In genomic region chr9:132006657-132007370, GRCh38 we compare ENCODE assay signal across 9 cellular contexts.
A peak's percentile ranks its signal among the peaks of the same experiment; 100 is the strongest.
DNase-seq lines count a peak whose midpoint lies in the region; ATAC-seq, FAIRE-seq and TF ChIP-seq lines count a peak whose summit lies in the region.
"Had no signal": no experiment of that assay in that cellular context is flagged by ENCODE, and none has a peak within 500 bp of the region (broad histone marks: within the 10 kb centered on the region; RNA-seq: fewer than 3 reads in every experiment).

No MANE protein-coding gene starts in this region.

- H3K27ac Mint-ChIP-seq in GM23338 = peak overlapping the region; percentile 53
- peak overlapping the region; percentile 23 for H3K27ac Mint-ChIP-seq in dendritic cell treated with granulocyte-macrophage colony-stimulating factor and Interleukin-4, amounts not matched to agents 40 ng/mL and 50 ng/mL, for 4 days
- peak overlapping the region; percentile 5 for H3K27ac Mint-ChIP-seq in stimulated activated naive CD8-positive, alpha-beta T cell treated with anti-CD3 and anti-CD28 coated beads, Interleukin-15, Interleukin-2, amounts not matched to agents 100 ng/mL and 50 ng/mL, for 24 hours
- no peak overlapping the region for H3K27ac Mint-ChIP-seq in CD8-positive, alpha-beta T cell

- no peaks in the 10 kb centered on the region for H3K9me3 Mint-ChIP-seq in GM23338
- no peaks in the 10 kb centered on the region for H3K9me3 Mint-ChIP-seq in dendritic cell treated with granulocyte-macrophage colony-stimulating factor and Interleukin-4, amounts not matched to agents 40 ng/mL and 50 ng/mL, for 4 days
- no peaks in the 10 kb centered on the region for H3K9me3 Mint-ChIP-seq in stimulated activated naive CD8-positive, alpha-beta T cell treated with anti-CD3 and anti-CD28 coated beads, Interleukin-15, Interleukin-2, amounts not matched to agents 100 ng/mL and 50 ng/mL, for 24 hours
- H3K9me3 Mint-ChIP-seq in CD8-positive, alpha-beta T cell = no peaks in the 10 kb centered on the region

- H3F3A ChIP-seq in GM23338 (replicated peaks; ENCODE audit: low read depth) = no peaks in the 10 kb centered on the region

- H3K4me2 ChIP-seq in GM23338 = peak overlapping the region; percentile 41

- H2AFZ ChIP-seq in GM23338 = no peak overlapping the region

- H3K4me3 Mint-ChIP-seq in GM23338 = no peak overlapping the region; the same call in 2 of the 3 replicates
- no peak overlapping the region for H3K4me3 Mint-ChIP-seq in dendritic cell treated with granulocyte-macrophage colony-stimulating factor and Interleukin-4, amounts not matched to agents 40 ng/mL and 50 ng/mL, for 4 days
- H3K4me3 Mint-ChIP-seq in stimulated activated naive CD8-positive, alpha-beta T cell treated with anti-CD3 and anti-CD28 coated beads, Interleukin-15, Interleukin-2, amounts not matched to agents 100 ng/mL and 50 ng/mL, for 24 hours = no peak overlapping the region
- no peak overlapping the region for H3K4me3 Mint-ChIP-seq in CD8-positive, alpha-beta T cell

- CTCF ChIA-PET in CD8-positive, alpha-beta T cell (lab: Charles Lee) = no interaction called here

- H3K27me3 ChIP-seq in GM23338 (ENCODE audit: insufficient read depth) = no peaks in the 10 kb centered on the region
- H3K27me3 ChIP-seq in small intestine (ENCODE audit: control insufficient read depth in 2 of 2, insufficient read depth in 2 of 2, low read length in 2 of 2) = no peaks in the 10 kb centered on the region
- H3K27me3 ChIP-seq in CD8-positive, alpha-beta T cell (ENCODE audit: insufficient read depth, low read length) = no peaks in the 10 kb centered on the region

- intact Hi-C loops in dendritic cell treated with granulocyte-macrophage colony-stimulating factor and Interleukin-4, amounts not matched to agents 40 ng/mL and 50 ng/mL, for 4 days (cut with micrococcal nuclease) = no loop called here
- intact Hi-C loops in CD8-positive, alpha-beta T cell (cut with DNase I, micrococcal nuclease) = no loop called here

- peaks cover 1% of the 10 kb centered on the region; the same call in 2 of the 3 replicates for H3K36me3 Mint-ChIP-seq in GM23338 (ENCODE audit: low read depth)
- peaks cover 1% of the 10 kb centered on the region for H3K36me3 Mint-ChIP-seq in dendritic cell treated with granulocyte-macrophage colony-stimulating factor and Interleukin-4, amounts not matched to agents 40 ng/mL and 50 ng/mL, for 4 days (ENCODE audit: low read depth)
- peaks cover 14% of the 10 kb centered on the region for H3K36me3 Mint-ChIP-seq in stimulated activated naive CD8-positive, alpha-beta T cell treated with anti-CD3 and anti-CD28 coated beads, Interleukin-15, Interleukin-2, amounts not matched to agents 100 ng/mL and 50 ng/mL, for 24 hours (ENCODE audit: low read depth)
- peaks cover 28% of the 10 kb centered on the region for H3K36me3 Mint-ChIP-seq in CD8-positive, alpha-beta T cell

- 68 to 85% (median 74%) methylated on average over 9 of the region's 9 CpGs for WGBS in small intestine, 3 donors

- POLR2A ChIA-PET in CD8-positive, alpha-beta T cell (lab: Charles Lee) = no interaction called here

- H3K27ac ChIP-seq in GM23338 (ENCODE audit: low read depth) = peak overlapping the region; percentile 55
- no peak overlapping the region for H3K27ac ChIP-seq in small intestine (ENCODE audit: low read depth in 1 of 2, low read length in 1 of 2)
- H3K27ac ChIP-seq in CD8-positive, alpha-beta T cell (ENCODE audit: low read depth, low read length) = no peak overlapping the region

- H3K9me2 ChIP-seq in GM23338 (ENCODE audit: insufficient read depth) = no peaks in the 10 kb centered on the region

- H3K4me3 ChIP-seq in GM23338 = no peak overlapping the region
- no peak overlapping the region for H3K4me3 ChIP-seq in small intestine (ENCODE audit: low read depth in 1 of 2, low read length in 2 of 2)
- no peak overlapping the region for H3K4me3 ChIP-seq in CD8-positive, alpha-beta T cell (ENCODE audit: low read depth, low read length)

- peaks cover 8% of the 10 kb centered on the region; the same call in 1 of the 2 replicates for H3K79me2 ChIP-seq in GM23338 (replicated peaks; ENCODE audit: insufficient read depth)

- H3K27me3 Mint-ChIP-seq in GM23338 (ENCODE audit: insufficient read depth, low read depth, poor library complexity) = peaks cover 5% of the 10 kb centered on the region
- no peaks in the 10 kb centered on the region for H3K27me3 Mint-ChIP-seq in dendritic cell treated with granulocyte-macrophage colony-stimulating factor and Interleukin-4, amounts not matched to agents 40 ng/mL and 50 ng/mL, for 4 days
- no peaks in the 10 kb centered on the region for H3K27me3 Mint-ChIP-seq in stimulated activated naive CD8-positive, alpha-beta T cell treated with anti-CD3 and anti-CD28 coated beads, Interleukin-15, Interleukin-2, amounts not matched to agents 100 ng/mL and 50 ng/mL, for 24 hours
- H3K27me3 Mint-ChIP-seq in CD8-positive, alpha-beta T cell (ENCODE audit: low read depth) = no peaks in the 10 kb centered on the region

- peaks cover 50% of the 10 kb centered on the region for H3K4me1 ChIP-seq in GM23338 (ENCODE audit: insufficient read depth)
- H3K4me1 ChIP-seq in small intestine (ENCODE audit: control insufficient read depth in 2 of 2, insufficient read depth in 1 of 2, low read depth in 1 of 2, low read length in 1 of 2) = no peaks in the 10 kb centered on the region
- H3K4me1 ChIP-seq in CD8-positive, alpha-beta T cell (ENCODE audit: insufficient read depth, low read length) = no peaks in the 10 kb centered on the region

- in situ Hi-C loops in GM13976 (cut with MboI; ENCODE audit: low sequenced_read_pairs, unreplicated experiment) = no loop called here

- TF ChIP-seq CTCF in GM13976 (IDR thresholded peaks at IDR 0.05; ENCODE audit: borderline replicate concordance, control extremely low read depth, extremely low read depth, insufficient read depth, missing control alignments) = no peak
- no peak for TF ChIP-seq CTCF in GM23338 (conservative IDR thresholded peaks at IDR 0.05; ENCODE audit: low read depth in 2 of 2)
- no peak for TF ChIP-seq CTCF in CD8-positive, alpha-beta T cell (IDR thresholded peaks at IDR 0.05)

- no peaks in the 10 kb centered on the region for H3K36me3 ChIP-seq in GM23338 (ENCODE audit: insufficient read depth)
- H3K36me3 ChIP-seq in small intestine (ENCODE audit: control insufficient read depth in 2 of 2, insufficient read depth in 2 of 2, low read length in 2 of 2) = no peaks in the 10 kb centered on the region
- no peaks in the 10 kb centered on the region for H3K36me3 ChIP-seq in CD8-positive, alpha-beta T cell (ENCODE audit: insufficient read depth, low read length)

- FAIRE-seq in small intestine (lab: Jason Lieb, UNC) = no peak
- FAIRE-seq: H1 had no signal

- H4K20me1 ChIP-seq in GM23338 (replicated peaks; ENCODE audit: insufficient read depth) = no peaks in the 10 kb centered on the region

- peaks cover 68% of the 10 kb centered on the region for H3K4me1 Mint-ChIP-seq in GM23338
- peaks cover 31% of the 10 kb centered on the region for H3K4me1 Mint-ChIP-seq in dendritic cell treated with granulocyte-macrophage colony-stimulating factor and Interleukin-4, amounts not matched to agents 40 ng/mL and 50 ng/mL, for 4 days (ENCODE audit: low read depth)
- H3K4me1 Mint-ChIP-seq in stimulated activated naive CD8-positive, alpha-beta T cell treated with anti-CD3 and anti-CD28 coated beads, Interleukin-15, Interleukin-2, amounts not matched to agents 100 ng/mL and 50 ng/mL, for 24 hours (ENCODE audit: low read depth) = peaks cover 59% of the 10 kb centered on the region
- peaks cover 31% of the 10 kb centered on the region for H3K4me1 Mint-ChIP-seq in CD8-positive, alpha-beta T cell (ENCODE audit: low read depth)

- ATAC-seq in GM23338 = peak; percentile 14; the same call in 2 of the 3 replicates
- ATAC-seq in CD8-positive, alpha-beta T cell = no peak

- no peaks in the 10 kb centered on the region for H3K9me3 ChIP-seq in small intestine (ENCODE audit: control insufficient read depth, low read depth)
- H3K9me3 ChIP-seq in CD8-positive, alpha-beta T cell (ENCODE audit: low read length) = no peaks in the 10 kb centered on the region

- DNase-seq in GM13976 (ENCODE audit: low spot score) (peak; percentile 59), GM23338 (ENCODE audit: low spot score) (peak; percentile 35), NCI-H2227 (lab: John Stamatoyannopoulos, UW; ENCODE audit: unreplicated experiment) (peak; percentile 71), small intestine (no peak), CD1c-positive myeloid dendritic cell (ENCODE audit: extremely low spot score) (no peak)
- DNase-seq in CD8-positive, alpha-beta T cell = no peak

TF ChIP-seq in GM23338, 12 proteins besides CTCF, POLR2A, EP300 and RAD21:
- TF ChIP-seq POLR2AphosphoS5 (IDR thresholded peaks at IDR 0.05; ENCODE audit: low read depth) (no peak), STAT1 (IDR thresholded peaks at IDR 0.05; ENCODE audit: unreplicated experiment) (no peak), ETS1 (IDR thresholded peaks at IDR 0.05) (no peak), ZNF114 (CRISPR knock-in tag; IDR thresholded peaks at IDR 0.05) (no peak)

Comparison
In these comparisons a context has a peak if more than half of its experiments do, and no peak if none do; other contexts are left out.
1. DNase-seq: peak in GM13976 (single experiment), GM23338 (single experiment) and NCI-H2227 (single experiment); none in small intestine (single experiment), CD1c-positive myeloid dendritic cell (single experiment) and CD8-positive, alpha-beta T cell (0 of 7).